8 cellular contexts compared by ENCODE assay signal in the genomic region with DNA sequence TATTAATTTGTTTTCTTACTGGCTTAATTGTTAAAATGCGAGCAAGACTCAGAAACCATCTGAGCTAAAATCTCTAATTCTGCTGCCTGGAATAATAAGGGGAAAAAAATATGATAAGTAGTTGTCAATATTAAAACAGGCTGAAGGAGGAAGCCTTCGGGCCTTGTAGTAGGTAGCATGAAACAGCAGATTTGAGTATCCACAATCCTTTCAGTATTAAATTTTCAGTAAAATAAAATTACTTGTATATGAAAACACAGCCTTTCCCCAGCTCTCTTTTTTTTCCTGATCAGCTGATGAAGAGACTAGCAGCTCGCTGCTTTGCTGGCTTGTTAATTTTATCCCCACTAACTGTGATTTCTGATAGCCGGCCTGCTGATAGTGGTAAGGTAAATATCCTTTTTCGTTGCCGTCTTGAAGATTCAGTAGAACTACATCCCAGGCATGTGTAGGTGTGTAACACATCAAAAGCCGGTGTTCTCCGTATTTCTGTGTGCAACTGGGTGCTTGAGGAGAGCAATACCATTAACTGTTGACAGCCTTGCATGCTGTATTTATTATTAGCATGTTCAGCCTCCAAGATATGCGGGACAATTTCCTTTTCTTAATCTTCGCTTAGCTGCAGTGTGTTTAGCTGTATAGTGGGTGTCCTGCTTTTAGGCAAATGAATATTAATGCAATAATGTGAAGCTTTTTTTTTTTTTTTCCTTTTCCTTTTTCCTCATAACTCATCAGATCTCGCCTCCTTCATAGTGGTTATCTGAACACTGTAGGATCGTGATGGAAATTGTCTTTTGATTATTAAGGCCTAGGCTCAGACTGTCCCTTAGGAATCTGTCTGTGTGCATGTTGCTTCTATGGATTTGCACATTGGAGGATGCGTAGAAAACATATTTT.
DNase-seq lines count a peak whose midpoint lies in the region; ATAC-seq and TF ChIP-seq lines count a peak whose summit lies in the region.

No MANE protein-coding gene starts in this region.

- no peaks in the 10 kb centered on the region for H3K27me3 ChIP-seq in neural cell (ENCODE audit: insufficient read depth, low read depth, low read length)
- no peaks in the 10 kb centered on the region for H3K27me3 ChIP-seq in WERI-Rb-1 (ENCODE audit: insufficient read depth, low read depth, severe bottlenecking)

- H3K9me3 ChIP-seq in neural cell (ENCODE audit: low read length) (no peaks in the 10 kb centered on the region), WERI-Rb-1 (ENCODE audit: severe bottlenecking) (no peaks in the 10 kb centered on the region)

- no peak for TF ChIP-seq EP300 in neural cell (conservative IDR thresholded peaks at IDR 0.05; ENCODE audit: poor library complexity, severe bottlenecking)

- peaks cover 5% of the 10 kb centered on the region for H3K79me2 ChIP-seq in neural cell (replicated peaks; ENCODE audit: insufficient read depth, low read length)

- H4K20me1 ChIP-seq in neural cell (ENCODE audit: insufficient read depth) = no peaks in the 10 kb centered on the region

- ATAC-seq in GM18517 (IDR thresholded peaks at IDR 0.05; ENCODE audit: unreplicated experiment) = peak; percentile 36

- no peak for TF ChIP-seq CTCF in endothelial cell (IDR thresholded peaks at IDR 0.05; ENCODE audit: unreplicated experiment)
- no peak for TF ChIP-seq CTCF in neural cell (IDR thresholded peaks at IDR 0.05; ENCODE audit: poor library complexity, severe bottlenecking)
- TF ChIP-seq CTCF in WERI-Rb-1 (IDR thresholded peaks at IDR 0.05; ENCODE audit: low read depth, low read length) = no peak

- peak overlapping the region; percentile 84 for H3K27ac ChIP-seq in neural cell (ENCODE audit: low read length)
- H3K27ac ChIP-seq in WERI-Rb-1 = no peak overlapping the region

- H3K36me3 Mint-ChIP-seq in endothelial cell (ENCODE audit: low read depth, unreplicated experiment) = no peaks in the 10 kb centered on the region

- TF ChIP-seq RAD21 in neural cell (conservative IDR thresholded peaks at IDR 0.05) = peak; percentile 18

- H3K9me3 Mint-ChIP-seq in endothelial cell (ENCODE audit: unreplicated experiment) = no peaks in the 10 kb centered on the region

- peak overlapping the region; percentile 51 for H2AFZ ChIP-seq in neural cell (ENCODE audit: low read depth, low read length)

- H3K4me1 Mint-ChIP-seq in endothelial cell (ENCODE audit: unreplicated experiment) = peaks cover 35% of the 10 kb centered on the region

- peak overlapping the region; percentile 61 for H3K4me2 ChIP-seq in neural cell (ENCODE audit: low read length)

- peak overlapping the region; percentile 50 for H3K4me3 ChIP-seq in neural cell (ENCODE audit: low read length)
- no peak overlapping the region for H3K4me3 ChIP-seq in WERI-Rb-1 (ENCODE audit: low read depth, low read length)

- peaks cover 6% of the 10 kb centered on the region for H3F3A ChIP-seq in neural cell (ENCODE audit: insufficient read depth, low read length, poor library complexity, severe bottlenecking)

- H3K9ac ChIP-seq in neural cell (ENCODE audit: low read length) = peak overlapping the region; percentile 60

- H3K27me3 Mint-ChIP-seq in endothelial cell (ENCODE audit: unreplicated experiment) = no peaks in the 10 kb centered on the region

- DNase-seq in RPMI7951 (ENCODE audit: low read depth) = peak; percentile 10
- no peak for DNase-seq in endothelial cell (ENCODE audit: low spot score)
- DNase-seq in stimulated activated CD8-positive, alpha-beta memory T cell treated with anti-CD3 and anti-CD28 coated beads, Interleukin-4, amount 100 ng/mL, for 48 hours = no peak
- DNase-seq in NCI-H1694 treated with DMSO at 0.1 percent for 48 hours (lab: John Stamatoyannopoulos, UW) = no peak
- no peak for DNase-seq in mesenteric fat pad (ENCODE audit: low spot score)
- no peak for DNase-seq in WERI-Rb-1

- no peak overlapping the region for H3K4me3 Mint-ChIP-seq in endothelial cell (ENCODE audit: unreplicated experiment)

- H3K36me3 ChIP-seq in neural cell (ENCODE audit: insufficient read depth, low read length) (no peaks in the 10 kb centered on the region), WERI-Rb-1 (no peaks in the 10 kb centered on the region; the same call in none of the 2 replicates)

- H3K27ac Mint-ChIP-seq in endothelial cell (ENCODE audit: unreplicated experiment) = peak overlapping the region; percentile 76

- no peaks in the 10 kb centered on the region for H3K9me2 ChIP-seq in neural cell (ENCODE audit: insufficient read depth, low read length)

TF ChIP-seq in neural cell, 6 proteins besides CTCF, POLR2A, EP300 and RAD21:
- TF ChIP-seq EZH2 (IDR thresholded peaks at IDR 0.05; ENCODE audit: borderline replicate concordance, insufficient read depth, low read length, poor library complexity, severe bottlenecking) (no peak), POLR2AphosphoS5 (IDR thresholded peaks at IDR 0.05) (peak; percentile 6)
- TF ChIP-seq, protein P1, sequence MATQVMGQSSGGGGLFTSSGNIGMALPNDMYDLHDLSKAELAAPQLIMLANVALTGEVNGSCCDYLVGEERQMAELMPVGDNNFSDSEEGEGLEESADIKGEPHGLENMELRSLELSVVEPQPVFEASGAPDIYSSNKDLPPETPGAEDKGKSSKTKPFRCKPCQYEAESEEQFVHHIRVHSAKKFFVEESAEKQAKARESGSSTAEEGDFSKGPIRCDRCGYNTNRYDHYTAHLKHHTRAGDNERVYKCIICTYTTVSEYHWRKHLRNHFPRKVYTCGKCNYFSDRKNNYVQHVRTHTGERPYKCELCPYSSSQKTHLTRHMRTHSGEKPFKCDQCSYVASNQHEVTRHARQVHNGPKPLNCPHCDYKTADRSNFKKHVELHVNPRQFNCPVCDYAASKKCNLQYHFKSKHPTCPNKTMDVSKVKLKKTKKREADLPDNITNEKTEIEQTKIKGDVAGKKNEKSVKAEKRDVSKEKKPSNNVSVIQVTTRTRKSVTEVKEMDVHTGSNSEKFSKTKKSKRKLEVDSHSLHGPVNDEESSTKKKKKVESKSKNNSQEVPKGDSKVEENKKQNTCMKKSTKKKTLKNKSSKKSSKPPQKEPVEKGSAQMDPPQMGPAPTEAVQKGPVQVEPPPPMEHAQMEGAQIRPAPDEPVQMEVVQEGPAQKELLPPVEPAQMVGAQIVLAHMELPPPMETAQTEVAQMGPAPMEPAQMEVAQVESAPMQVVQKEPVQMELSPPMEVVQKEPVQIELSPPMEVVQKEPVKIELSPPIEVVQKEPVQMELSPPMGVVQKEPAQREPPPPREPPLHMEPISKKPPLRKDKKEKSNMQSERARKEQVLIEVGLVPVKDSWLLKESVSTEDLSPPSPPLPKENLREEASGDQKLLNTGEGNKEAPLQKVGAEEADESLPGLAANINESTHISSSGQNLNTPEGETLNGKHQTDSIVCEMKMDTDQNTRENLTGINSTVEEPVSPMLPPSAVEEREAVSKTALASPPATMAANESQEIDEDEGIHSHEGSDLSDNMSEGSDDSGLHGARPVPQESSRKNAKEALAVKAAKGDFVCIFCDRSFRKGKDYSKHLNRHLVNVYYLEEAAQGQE (IDR thresholded peaks at IDR 0.05; ENCODE audit: borderline replicate concordance) = peak; percentile 45
